ENCODE assay signal across 2 cellular contexts in genomic region chr20:21156266-21156665, GRCh38.
TF ChIP-seq lines count a peak whose summit lies in the region.

No MANE protein-coding gene starts in this region.

TF ChIP-seq in GM23338, 12 proteins besides CTCF, POLR2A, EP300 and RAD21 (continued from another document):
- TF ChIP-seq ZNF462 (CRISPR knock-in tag; IDR thresholded peaks at IDR 0.05) (no peak), CREB1 (CRISPR knock-in tag; IDR thresholded peaks at IDR 0.05; ENCODE audit: low read depth) (no peak), EZH2phosphoT487 (IDR thresholded peaks at IDR 0.05; ENCODE audit: unreplicated experiment) (no peak), STAT1 (IDR thresholded peaks at IDR 0.05; ENCODE audit: unreplicated experiment) (no peak), NANOG (IDR thresholded peaks at IDR 0.05; ENCODE audit: borderline replicate concordance) (no peak), ETS1 (IDR thresholded peaks at IDR 0.05) (no peak), REST (IDR thresholded peaks at IDR 0.05; ENCODE audit: unreplicated experiment) (no peak)

TF ChIP-seq in WTC11, 78 proteins besides CTCF, POLR2A, EP300 and RAD21 (continued from another document):
- TF ChIP-seq AFF4 (CRISPR knock-in tag; IDR thresholded peaks at IDR 0.05; ENCODE audit: borderline replicate concordance) = no peak
- TF ChIP-seq USF1 (CRISPR knock-in tag; IDR thresholded peaks at IDR 0.05) = no peak
- TF ChIP-seq HMGA2 (CRISPR knock-in tag; IDR thresholded peaks at IDR 0.05) = no peak
- no peak for TF ChIP-seq JUN (CRISPR knock-in tag; IDR thresholded peaks at IDR 0.05)
- no peak for TF ChIP-seq ESRRA (CRISPR knock-in tag; IDR thresholded peaks at IDR 0.05; ENCODE audit: borderline replicate concordance)
- TF ChIP-seq IRF2 (CRISPR knock-in tag; IDR thresholded peaks at IDR 0.05; ENCODE audit: borderline replicate concordance, low read depth) = no peak
- TF ChIP-seq GABPB1 (CRISPR knock-in tag; IDR thresholded peaks at IDR 0.05) = no peak
- TF ChIP-seq MYBL2 (CRISPR knock-in tag; IDR thresholded peaks at IDR 0.05) = no peak
- TF ChIP-seq PRRX2 (CRISPR knock-in tag; IDR thresholded peaks at IDR 0.05) = no peak
- no peak for TF ChIP-seq E2F4 (CRISPR knock-in tag; IDR thresholded peaks at IDR 0.05; ENCODE audit: borderline replicate concordance, low read depth)
- no peak for TF ChIP-seq NR2C2 (CRISPR knock-in tag; IDR thresholded peaks at IDR 0.05)
- no peak for TF ChIP-seq ZNF425 (CRISPR knock-in tag; conservative IDR thresholded peaks at IDR 0.05)
